In the genomic region with DNA sequence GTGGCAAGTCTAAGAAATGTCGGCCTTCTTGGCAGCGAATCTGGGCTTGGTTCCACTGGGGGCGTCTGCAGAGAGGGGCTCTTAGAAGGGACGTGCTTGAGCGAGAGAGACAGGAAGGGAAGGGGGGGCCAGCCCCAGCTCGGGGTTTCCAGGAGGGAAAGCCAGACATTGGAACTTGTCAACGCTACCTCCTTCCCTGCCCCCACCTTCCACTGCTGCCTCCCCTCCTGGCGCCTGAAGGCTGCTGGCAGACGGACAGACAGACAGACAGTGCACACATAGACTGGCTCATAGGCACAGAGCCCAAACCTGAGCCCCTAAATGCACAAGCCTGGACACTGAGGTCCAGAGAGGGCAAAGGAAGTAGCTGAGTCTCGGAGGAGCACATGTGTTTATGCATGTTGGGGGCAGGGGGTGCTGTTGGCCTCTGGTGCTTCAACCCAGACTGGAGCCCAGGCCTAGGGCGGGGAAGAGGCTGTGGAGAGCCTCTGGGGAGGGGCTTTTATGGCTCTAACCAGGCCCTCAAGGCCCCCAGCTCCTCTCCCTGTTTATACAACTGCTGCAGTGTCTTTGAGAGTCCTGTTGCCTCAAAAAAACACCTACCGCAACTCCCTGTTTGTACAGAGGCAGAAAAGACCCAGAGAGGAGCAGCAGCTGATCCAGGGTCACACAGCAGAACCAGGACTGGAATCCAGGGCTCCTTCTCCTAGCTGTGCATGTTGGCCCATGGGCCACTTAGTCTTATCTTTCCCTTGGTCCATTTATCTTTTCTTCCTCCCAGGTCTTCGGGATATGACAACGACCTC, we compare ENCODE assay signal across 1 cellular context.
TF ChIP-seq lines count a peak whose summit lies in the region.

No MANE protein-coding gene starts in this region.

TF ChIP-seq in GM23338, 12 proteins besides CTCF, POLR2A, EP300 and RAD21 (continued from another document):
- TF ChIP-seq, protein P1, sequence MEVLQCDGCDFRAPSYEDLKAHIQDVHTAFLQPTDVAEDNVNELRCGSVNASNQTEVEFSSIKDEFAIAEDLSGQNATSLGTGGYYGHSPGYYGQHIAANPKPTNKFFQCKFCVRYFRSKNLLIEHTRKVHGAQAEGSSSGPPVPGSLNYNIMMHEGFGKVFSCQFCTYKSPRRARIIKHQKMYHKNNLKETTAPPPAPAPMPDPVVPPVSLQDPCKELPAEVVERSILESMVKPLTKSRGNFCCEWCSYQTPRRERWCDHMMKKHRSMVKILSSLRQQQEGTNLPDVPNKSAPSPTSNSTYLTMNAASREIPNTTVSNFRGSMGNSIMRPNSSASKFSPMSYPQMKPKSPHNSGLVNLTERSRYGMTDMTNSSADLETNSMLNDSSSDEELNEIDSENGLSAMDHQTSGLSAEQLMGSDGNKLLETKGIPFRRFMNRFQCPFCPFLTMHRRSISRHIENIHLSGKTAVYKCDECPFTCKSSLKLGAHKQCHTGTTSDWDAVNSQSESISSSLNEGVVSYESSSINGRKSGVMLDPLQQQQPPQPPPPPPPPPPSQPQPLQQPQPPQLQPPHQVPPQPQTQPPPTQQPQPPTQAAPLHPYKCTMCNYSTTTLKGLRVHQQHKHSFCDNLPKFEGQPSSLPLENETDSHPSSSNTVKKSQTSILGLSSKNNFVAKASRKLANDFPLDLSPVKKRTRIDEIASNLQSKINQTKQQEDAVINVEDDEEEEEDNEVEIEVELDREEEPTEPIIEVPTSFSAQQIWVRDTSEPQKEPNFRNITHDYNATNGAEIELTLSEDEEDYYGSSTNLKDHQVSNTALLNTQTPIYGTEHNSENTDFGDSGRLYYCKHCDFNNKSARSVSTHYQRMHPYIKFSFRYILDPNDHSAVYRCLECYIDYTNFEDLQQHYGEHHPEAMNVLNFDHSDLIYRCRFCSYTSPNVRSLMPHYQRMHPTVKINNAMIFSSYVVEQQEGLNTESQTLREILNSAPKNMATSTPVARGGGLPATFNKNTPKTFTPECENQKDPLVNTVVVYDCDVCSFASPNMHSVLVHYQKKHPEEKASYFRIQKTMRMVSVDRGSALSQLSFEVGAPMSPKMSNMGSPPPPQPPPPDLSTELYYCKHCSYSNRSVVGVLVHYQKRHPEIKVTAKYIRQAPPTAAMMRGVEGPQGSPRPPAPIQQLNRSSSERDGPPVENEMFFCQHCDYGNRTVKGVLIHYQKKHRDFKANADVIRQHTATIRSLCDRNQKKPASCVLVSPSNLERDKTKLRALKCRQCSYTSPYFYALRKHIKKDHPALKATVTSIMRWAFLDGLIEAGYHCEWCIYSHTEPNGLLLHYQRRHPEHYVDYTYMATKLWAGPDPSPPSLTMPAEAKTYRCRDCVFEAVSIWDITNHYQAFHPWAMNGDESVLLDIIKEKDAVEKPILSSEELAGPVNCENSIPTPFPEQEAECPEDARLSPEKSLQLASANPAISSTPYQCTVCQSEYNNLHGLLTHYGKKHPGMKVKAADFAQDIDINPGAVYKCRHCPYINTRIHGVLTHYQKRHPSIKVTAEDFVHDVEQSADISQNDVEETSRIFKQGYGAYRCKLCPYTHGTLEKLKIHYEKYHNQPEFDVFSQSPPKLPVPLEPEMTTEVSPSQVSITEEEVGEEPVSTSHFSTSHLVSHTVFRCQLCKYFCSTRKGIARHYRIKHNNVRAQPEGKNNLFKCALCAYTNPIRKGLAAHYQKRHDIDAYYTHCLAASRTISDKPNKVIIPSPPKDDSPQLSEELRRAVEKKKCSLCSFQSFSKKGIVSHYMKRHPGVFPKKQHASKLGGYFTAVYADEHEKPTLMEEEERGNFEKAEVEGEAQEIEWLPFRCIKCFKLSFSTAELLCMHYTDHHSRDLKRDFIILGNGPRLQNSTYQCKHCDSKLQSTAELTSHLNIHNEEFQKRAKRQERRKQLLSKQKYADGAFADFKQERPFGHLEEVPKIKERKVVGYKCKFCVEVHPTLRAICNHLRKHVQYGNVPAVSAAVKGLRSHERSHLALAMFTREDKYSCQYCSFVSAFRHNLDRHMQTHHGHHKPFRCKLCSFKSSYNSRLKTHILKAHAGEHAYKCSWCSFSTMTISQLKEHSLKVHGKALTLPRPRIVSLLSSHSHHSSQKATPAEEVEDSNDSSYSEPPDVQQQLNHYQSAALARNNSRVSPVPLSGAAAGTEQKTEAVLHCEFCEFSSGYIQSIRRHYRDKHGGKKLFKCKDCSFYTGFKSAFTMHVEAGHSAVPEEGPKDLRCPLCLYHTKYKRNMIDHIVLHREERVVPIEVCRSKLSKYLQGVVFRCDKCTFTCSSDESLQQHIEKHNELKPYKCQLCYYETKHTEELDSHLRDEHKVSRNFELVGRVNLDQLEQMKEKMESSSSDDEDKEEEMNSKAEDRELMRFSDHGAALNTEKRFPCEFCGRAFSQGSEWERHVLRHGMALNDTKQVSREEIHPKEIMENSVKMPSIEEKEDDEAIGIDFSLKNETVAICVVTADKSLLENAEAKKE (CRISPR knock-in tag; IDR thresholded peaks at IDR 0.05): no peak
